1 cellular context compared by ENCODE assay signal in the genomic region with DNA sequence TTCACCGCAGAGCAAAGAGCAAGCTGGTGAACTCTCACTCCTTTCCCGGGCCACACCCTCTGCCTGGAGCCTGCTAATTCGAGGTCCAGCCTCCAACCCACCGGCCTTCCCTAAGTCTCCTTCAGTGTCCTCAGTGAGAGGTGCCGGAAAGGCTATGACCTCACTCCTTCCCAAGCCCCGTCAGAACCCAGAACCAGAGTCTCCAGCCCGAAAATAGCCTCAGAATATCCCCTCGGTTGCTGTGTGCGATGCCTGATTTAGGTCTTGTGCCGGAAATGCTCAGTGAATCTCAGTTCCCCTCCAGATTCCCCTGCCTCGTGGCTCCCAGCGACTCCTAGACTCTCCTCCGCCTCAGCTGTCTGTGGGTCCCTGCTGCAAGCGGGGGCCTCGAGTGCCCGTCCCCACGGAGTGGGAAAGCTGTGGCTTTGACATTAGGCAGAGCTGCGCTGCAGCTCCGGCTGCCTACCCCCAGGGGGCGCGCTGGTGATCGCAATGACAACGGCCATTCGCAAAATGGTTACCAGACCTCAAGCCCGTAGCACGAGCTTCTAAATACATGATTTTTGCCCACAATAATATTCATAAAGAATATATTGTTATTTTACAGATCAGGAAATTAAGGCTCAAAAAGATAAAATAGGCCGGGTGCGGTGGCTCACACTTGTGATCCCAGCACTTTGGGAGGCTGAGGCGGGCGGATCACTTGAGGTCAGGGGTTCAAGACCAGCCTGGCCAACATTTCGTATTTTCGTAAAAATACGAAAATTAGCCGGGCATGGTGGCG.
TF ChIP-seq lines count a peak whose summit lies in the region.

No MANE protein-coding gene starts in this region.

TF ChIP-seq in K562, 482 proteins besides CTCF, POLR2A, EP300 and RAD21 (continued from another document and continues in another):
- TF ChIP-seq RREB1 (CRISPR knock-in tag; IDR thresholded peaks at IDR 0.05), result no peak
- no peak for TF ChIP-seq KAT2B (IDR thresholded peaks at IDR 0.05; ENCODE audit: low read depth, low read length)
- TF ChIP-seq ZKSCAN8 (CRISPR knock-in tag; IDR thresholded peaks at IDR 0.05), result no peak
- 0 out of 2 replicates have a peak, but pooled peaks have one; percentile 41 for TF ChIP-seq BHLHE40 (IDR thresholded peaks at IDR 0.05; ENCODE audit: low read length)
- peak; percentile 38; the same call in 1 of the 2 replicates for TF ChIP-seq RAD51 (IDR thresholded peaks at IDR 0.05; ENCODE audit: borderline replicate concordance, low read depth)
- no peak for TF ChIP-seq KDM1A (IDR thresholded peaks at IDR 0.05)
- TF ChIP-seq, protein P1, sequence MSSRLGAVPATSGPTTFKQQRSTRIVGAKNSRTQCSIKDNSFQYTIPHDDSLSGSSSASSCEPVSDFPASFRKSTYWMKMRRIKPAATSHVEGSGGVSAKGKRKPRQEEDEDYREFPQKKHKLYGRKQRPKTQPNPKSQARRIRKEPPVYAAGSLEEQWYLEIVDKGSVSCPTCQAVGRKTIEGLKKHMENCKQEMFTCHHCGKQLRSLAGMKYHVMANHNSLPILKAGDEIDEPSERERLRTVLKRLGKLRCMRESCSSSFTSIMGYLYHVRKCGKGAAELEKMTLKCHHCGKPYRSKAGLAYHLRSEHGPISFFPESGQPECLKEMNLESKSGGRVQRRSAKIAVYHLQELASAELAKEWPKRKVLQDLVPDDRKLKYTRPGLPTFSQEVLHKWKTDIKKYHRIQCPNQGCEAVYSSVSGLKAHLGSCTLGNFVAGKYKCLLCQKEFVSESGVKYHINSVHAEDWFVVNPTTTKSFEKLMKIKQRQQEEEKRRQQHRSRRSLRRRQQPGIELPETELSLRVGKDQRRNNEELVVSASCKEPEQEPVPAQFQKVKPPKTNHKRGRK (tag; IDR thresholded peaks at IDR 0.05), result no peak
- peak in 1 of 2 experiments; percentile 76; a peak in 1 of 4 replicates for TF ChIP-seq SRF (CRISPR knock-in tag; IDR thresholded peaks at IDR 0.05)
- TF ChIP-seq NR2F6 (CRISPR knock-in tag; IDR thresholded peaks at IDR 0.05), result no peak
- no peak for TF ChIP-seq RFX5 (IDR thresholded peaks at IDR 0.05; ENCODE audit: low read depth, low read length)
- no peak for TF ChIP-seq C11orf30 (IDR thresholded peaks at IDR 0.05; ENCODE audit: low read depth)
- TF ChIP-seq TCF15 (CRISPR knock-in tag; IDR thresholded peaks at IDR 0.05), result no peak
- no peak for TF ChIP-seq ZNF133 (CRISPR knock-in tag; IDR thresholded peaks at IDR 0.05)
- TF ChIP-seq ZNF24 (IDR thresholded peaks at IDR 0.05), result peak; percentile 35; the same call in 1 of the 2 replicates
- TF ChIP-seq ZBTB7A (IDR thresholded peaks at IDR 0.05; ENCODE audit: borderline replicate concordance, control insufficient read depth, low read depth, low read length), result no peak
- peak; percentile 21 for TF ChIP-seq ETV1 (tag; conservative IDR thresholded peaks at IDR 0.05; ENCODE audit: low read depth)
- TF ChIP-seq MAX (CRISPR knock-in tag; IDR thresholded peaks at IDR 0.05), result peak; percentile 78
- peak; percentile 41; the same call in 1 of the 2 replicates for TF ChIP-seq ZBTB33 (CRISPR knock-in tag; IDR thresholded peaks at IDR 0.05)
- TF ChIP-seq ZNF609 (CRISPR knock-in tag; IDR thresholded peaks at IDR 0.05; ENCODE audit: borderline replicate concordance), result no peak
- no peak for TF ChIP-seq SAP30 (IDR thresholded peaks at IDR 0.05; ENCODE audit: borderline replicate concordance, insufficient read depth, low read depth, low read length, poor library complexity, severe bottlenecking)
- TF ChIP-seq, protein P2, sequence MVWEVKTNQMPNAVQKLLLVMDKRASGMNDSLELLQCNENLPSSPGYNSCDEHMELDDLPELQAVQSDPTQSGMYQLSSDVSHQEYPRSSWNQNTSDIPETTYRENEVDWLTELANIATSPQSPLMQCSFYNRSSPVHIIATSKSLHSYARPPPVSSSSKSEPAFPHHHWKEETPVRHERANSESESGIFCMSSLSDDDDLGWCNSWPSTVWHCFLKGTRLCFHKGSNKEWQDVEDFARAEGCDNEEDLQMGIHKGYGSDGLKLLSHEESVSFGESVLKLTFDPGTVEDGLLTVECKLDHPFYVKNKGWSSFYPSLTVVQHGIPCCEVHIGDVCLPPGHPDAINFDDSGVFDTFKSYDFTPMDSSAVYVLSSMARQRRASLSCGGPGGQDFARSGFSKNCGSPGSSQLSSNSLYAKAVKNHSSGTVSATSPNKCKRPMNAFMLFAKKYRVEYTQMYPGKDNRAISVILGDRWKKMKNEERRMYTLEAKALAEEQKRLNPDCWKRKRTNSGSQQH (CRISPR knock-in tag; IDR thresholded peaks at IDR 0.05), result no peak
- no peak for TF ChIP-seq HMG20B (CRISPR knock-in tag; IDR thresholded peaks at IDR 0.05)
- peak; percentile 34 to 47; a peak in 3 of 4 replicates for TF ChIP-seq NRF1 (conservative IDR thresholded peaks at IDR 0.05 in 1 of 2, IDR thresholded peaks at IDR 0.05 in 1 of 2)
- TF ChIP-seq MCM3 (IDR thresholded peaks at IDR 0.05), result no peak
- no peak for TF ChIP-seq TFAM (CRISPR knock-in tag; conservative IDR thresholded peaks at IDR 0.05)
- TF ChIP-seq PRMT5 (CRISPR knock-in tag; IDR thresholded peaks at IDR 0.05), result 0 out of 2 replicates have a peak, but pooled peaks have one; percentile 24
- TF ChIP-seq XRCC5 (IDR thresholded peaks at IDR 0.05; ENCODE audit: low read depth, low read length), result 0 out of 2 replicates have a peak, but pooled peaks have one; percentile 51
- TF ChIP-seq BMI1 (IDR thresholded peaks at IDR 0.05; ENCODE audit: low read length), result no peak
- no peak for TF ChIP-seq SREBF2 (CRISPR knock-in tag; IDR thresholded peaks at IDR 0.05)
- TF ChIP-seq PCBP1 (IDR thresholded peaks at IDR 0.05; ENCODE audit: low read depth, low read length, poor library complexity, severe bottlenecking), result no peak
- TF ChIP-seq JUND (IDR thresholded peaks at IDR 0.05; ENCODE audit: borderline replicate concordance, low read depth, low read length), result peak; percentile 31; the same call in 1 of the 2 replicates
- TF ChIP-seq JUND (tag; IDR thresholded peaks at IDR 0.05; ENCODE audit: borderline replicate concordance, low read depth, low read length), result peak; percentile 36; the same call in 1 of the 3 replicates
- TF ChIP-seq ZNF408 (CRISPR knock-in tag; IDR thresholded peaks at IDR 0.05; ENCODE audit: low read depth), result no peak
- TF ChIP-seq, protein P3, sequence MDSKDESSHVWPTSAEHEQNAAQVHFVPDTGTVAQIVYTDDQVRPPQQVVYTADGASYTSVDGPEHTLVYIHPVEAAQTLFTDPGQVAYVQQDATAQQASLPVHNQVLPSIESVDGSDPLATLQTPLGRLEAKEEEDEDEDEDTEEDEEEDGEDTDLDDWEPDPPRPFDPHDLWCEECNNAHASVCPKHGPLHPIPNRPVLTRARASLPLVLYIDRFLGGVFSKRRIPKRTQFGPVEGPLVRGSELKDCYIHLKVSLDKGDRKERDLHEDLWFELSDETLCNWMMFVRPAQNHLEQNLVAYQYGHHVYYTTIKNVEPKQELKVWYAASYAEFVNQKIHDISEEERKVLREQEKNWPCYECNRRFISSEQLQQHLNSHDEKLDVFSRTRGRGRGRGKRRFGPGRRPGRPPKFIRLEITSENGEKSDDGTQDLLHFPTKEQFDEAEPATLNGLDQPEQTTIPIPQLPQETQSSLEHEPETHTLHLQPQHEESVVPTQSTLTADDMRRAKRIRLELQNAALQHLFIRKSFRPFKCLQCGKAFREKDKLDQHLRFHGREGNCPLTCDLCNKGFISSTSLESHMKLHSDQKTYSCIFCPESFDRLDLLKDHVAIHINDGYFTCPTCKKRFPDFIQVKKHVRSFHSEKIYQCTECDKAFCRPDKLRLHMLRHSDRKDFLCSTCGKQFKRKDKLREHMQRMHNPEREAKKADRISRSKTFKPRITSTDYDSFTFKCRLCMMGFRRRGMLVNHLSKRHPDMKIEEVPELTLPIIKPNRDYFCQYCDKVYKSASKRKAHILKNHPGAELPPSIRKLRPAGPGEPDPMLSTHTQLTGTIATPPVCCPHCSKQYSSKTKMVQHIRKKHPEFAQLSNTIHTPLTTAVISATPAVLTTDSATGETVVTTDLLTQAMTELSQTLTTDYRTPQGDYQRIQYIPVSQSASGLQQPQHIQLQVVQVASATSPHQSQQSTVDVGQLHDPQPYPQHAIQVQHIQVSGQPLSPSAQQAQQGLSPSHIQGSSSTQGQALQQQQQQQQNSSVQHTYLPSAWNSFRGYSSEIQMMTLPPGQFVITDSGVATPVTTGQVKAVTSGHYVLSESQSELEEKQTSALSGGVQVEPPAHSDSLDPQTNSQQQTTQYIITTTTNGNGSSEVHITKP (IDR thresholded peaks at IDR 0.05; ENCODE audit: partially characterized antibody), result no peak
